ENCODE assay signal across 16 cellular contexts in genomic region chr2:237892478-237892877, GRCh38. TPM values are rescaled to one million over a fixed set of nuclear protein-coding genes. Genes with fewer than 3 reads are reported as not detected.
A peak's percentile ranks its signal among the peaks of the same experiment; 100 is the strongest.
DNase-seq lines count a peak whose midpoint lies in the region; ATAC-seq and TF ChIP-seq lines count a peak whose summit lies in the region.
"Had no signal": no experiment of that assay in that cellular context is flagged by ENCODE, and none has a peak within 500 bp of the region (broad histone marks: within the 10 kb centered on the region; RNA-seq: fewer than 3 reads in every experiment).

No MANE protein-coding gene starts in this region.

- no peaks in the 10 kb centered on the region for H3F3A ChIP-seq in SK-N-SH (replicated peaks; ENCODE audit: insufficient read depth)

- peaks cover 39% of the 10 kb centered on the region for H3K4me1 Mint-ChIP-seq in activated CD4-positive, alpha-beta memory T cell treated with anti-CD3 and anti-CD28 coated beads, Interleukin-2, amount 10 ng/mL, durations not matched to agents 7 days and 5 days
- H3K4me1 Mint-ChIP-seq in activated CD4-positive, alpha-beta memory T cell treated with anti-CD3 and anti-CD28 coated beads for 36 hours (ENCODE audit: low read depth) = peaks cover 12% of the 10 kb centered on the region

- no peak overlapping the region for H3K4me3 Mint-ChIP-seq in activated CD4-positive, alpha-beta memory T cell treated with anti-CD3 and anti-CD28 coated beads, Interleukin-2, amount 10 ng/mL, durations not matched to agents 7 days and 5 days
- no peak overlapping the region for H3K4me3 Mint-ChIP-seq in activated CD4-positive, alpha-beta memory T cell treated with anti-CD3 and anti-CD28 coated beads for 36 hours
- H3K4me3 Mint-ChIP-seq: activated CD4-positive, alpha-beta T cell treated with anti-CD3 and anti-CD28 coated beads, Interleukin-2, amount 10 ng/mL, durations not matched to agents 24 days and 14 days had no signal

- no peaks in the 10 kb centered on the region for H3K9me3 Mint-ChIP-seq in activated CD4-positive, alpha-beta memory T cell treated with anti-CD3 and anti-CD28 coated beads, Interleukin-2, amount 10 ng/mL, durations not matched to agents 7 days and 5 days
- H3K9me3 Mint-ChIP-seq in activated CD4-positive, alpha-beta memory T cell treated with anti-CD3 and anti-CD28 coated beads for 36 hours = no peaks in the 10 kb centered on the region
- H3K9me3 Mint-ChIP-seq: activated CD4-positive, alpha-beta T cell treated with anti-CD3 and anti-CD28 coated beads, Interleukin-2, amount 10 ng/mL, durations not matched to agents 24 days and 14 days had no signal

- H2AFZ ChIP-seq in SK-N-SH (ENCODE audit: low read depth) = no peak overlapping the region
- H2AFZ ChIP-seq: GM23248 had no signal

- peak overlapping the region; percentile 27 for H3K27ac Mint-ChIP-seq in activated CD4-positive, alpha-beta memory T cell treated with anti-CD3 and anti-CD28 coated beads, Interleukin-2, amount 10 ng/mL, durations not matched to agents 7 days and 5 days
- H3K27ac Mint-ChIP-seq in activated CD4-positive, alpha-beta memory T cell treated with anti-CD3 and anti-CD28 coated beads for 36 hours = no peak overlapping the region
- H3K27ac Mint-ChIP-seq: activated CD4-positive, alpha-beta T cell treated with anti-CD3 and anti-CD28 coated beads, Interleukin-2, amount 10 ng/mL, durations not matched to agents 24 days and 14 days had no signal

- TF ChIP-seq CTCF in SK-N-SH (IDR thresholded peaks at IDR 0.05) = no peak
- no peak for TF ChIP-seq CTCF in tibial artery (IDR thresholded peaks at IDR 0.05)

- TF ChIP-seq EP300 in SK-N-SH (IDR thresholded peaks at IDR 0.05; ENCODE audit: borderline replicate concordance in 1 of 2, low read depth in 1 of 2, low read length in 1 of 2) = peak in 1 of 2 experiments; percentile 62; a peak in 1 of 4 replicates

- H3K36me3 Mint-ChIP-seq in activated CD4-positive, alpha-beta memory T cell treated with anti-CD3 and anti-CD28 coated beads, Interleukin-2, amount 10 ng/mL, durations not matched to agents 7 days and 5 days (ENCODE audit: low read depth) = peaks cover 3% of the 10 kb centered on the region
- H3K36me3 Mint-ChIP-seq in activated CD4-positive, alpha-beta memory T cell treated with anti-CD3 and anti-CD28 coated beads for 36 hours = no peaks in the 10 kb centered on the region

- POLR2A ChIA-PET in activated CD4-positive, alpha-beta memory T cell treated with anti-CD3 and anti-CD28 coated beads, Interleukin-2, amount 10 ng/mL, durations not matched to agents 7 days and 5 days (lab: Charles Lee) = no interaction called here
- POLR2A ChIA-PET in activated CD4-positive, alpha-beta memory T cell treated with anti-CD3 and anti-CD28 coated beads for 36 hours (lab: Charles Lee) = no interaction called here
- POLR2A ChIA-PET in SK-N-SH (lab: Yijun Ruan, JAX) = no interaction called here

- H3K4me1 ChIP-seq in SK-N-SH (ENCODE audit: control insufficient read depth in 1 of 2, insufficient read depth in 2 of 2, low read depth in 1 of 2, low read length in 1 of 2) = peaks cover 7 to 48% of the 10 kb centered on the region in 2 experiments; a peak in 3 of 4 replicates
- peaks cover 0 to 96% (median 52%) of the 10 kb centered on the region in 4 donors for H3K4me1 ChIP-seq in tibial artery

- CTCF ChIA-PET in activated CD4-positive, alpha-beta memory T cell treated with anti-CD3 and anti-CD28 coated beads, Interleukin-2, amount 10 ng/mL, durations not matched to agents 7 days and 5 days (lab: Charles Lee) = interaction anchor here (0.6 to 1.0 kb wide), 2 partner anchors 34 to 392 kb away, joined by 3 read pairs; no protein-coding TSS in a partner anchor
- CTCF ChIA-PET in activated CD4-positive, alpha-beta memory T cell treated with anti-CD3 and anti-CD28 coated beads for 36 hours (lab: Charles Lee) = interaction anchor here (1.2 kb wide), 1 partner anchor 371 kb away, joined by 3 read pairs; no protein-coding TSS in a partner anchor
- CTCF ChIA-PET in SK-N-SH (lab: Yijun Ruan, JAX) = interaction anchor here (1.2 to 2.1 kb wide), 5 partner anchors 8 to 371 kb away, joined by 3 to 7 read pairs (median 4); no protein-coding TSS in a partner anchor

- ATAC-seq in GM18498 (IDR thresholded peaks at IDR 0.05; ENCODE audit: unreplicated experiment) = no peak
- ATAC-seq: upper lobe of right lung had no signal

- no peak for TF ChIP-seq POLR2A in erythroblast (IDR thresholded peaks at IDR 0.05; ENCODE audit: low read length)

- H3K79me2 ChIP-seq in SK-N-SH (ENCODE audit: insufficient read depth) = no peaks in the 10 kb centered on the region

- WGBS in SK-N-SH (ENCODE audit: low lambda C conversion rate) = 69% methylated on average over 2 of the region's 2 CpGs

- H3K27ac ChIP-seq in SK-N-SH (ENCODE audit: low read depth in 2 of 2, low read length in 1 of 2) = peak overlapping the region in 1 of 2 experiments; percentile 67; a peak in 2 of 4 replicates
- H3K27ac ChIP-seq in tibial artery = peak overlapping the region; percentile 94 to 99
- H3K27ac ChIP-seq: GM23248, upper lobe of right lung had no signal

- no peak for TF ChIP-seq RAD21 in SK-N-SH (IDR thresholded peaks at IDR 0.05; ENCODE audit: low read length)

- H3K4me2 ChIP-seq in SK-N-SH = no peak overlapping the region

- H3K4me3 ChIP-seq in SK-N-SH (ENCODE audit: low read depth in 2 of 2, low read length in 1 of 2) (no peak overlapping the region), tibial artery (no peak overlapping the region)
- H3K4me3 ChIP-seq: dorsolateral prefrontal cortex, GM23248, lung, upper lobe of right lung had no signal

- H3K36me3 ChIP-seq in SK-N-SH (replicated peaks in 1 of 2; ENCODE audit: control insufficient read depth in 1 of 2, insufficient read depth in 2 of 2, low read length in 1 of 2) = no peaks in the 10 kb centered on the region
- H3K36me3 ChIP-seq in tibial artery = no peaks in the 10 kb centered on the region
- H3K36me3 ChIP-seq: upper lobe of right lung had no signal

- no peaks in the 10 kb centered on the region for H4K20me1 ChIP-seq in SK-N-SH (ENCODE audit: insufficient read depth)

- H3K9me2 ChIP-seq in SK-N-SH = no peaks in the 10 kb centered on the region

- H3K9ac ChIP-seq in SK-N-SH = no peak overlapping the region
- H3K9ac ChIP-seq: GM23248 had no signal

- no peaks in the 10 kb centered on the region for H3K9me3 ChIP-seq in SK-N-SH
- no peaks in the 10 kb centered on the region for H3K9me3 ChIP-seq in tibial artery
- H3K9me3 ChIP-seq: upper lobe of right lung had no signal

- H3K27me3 ChIP-seq in SK-N-SH (ENCODE audit: insufficient read depth) (no peaks in the 10 kb centered on the region), tibial artery (no peaks in the 10 kb centered on the region)
- H3K27me3 ChIP-seq: dorsolateral prefrontal cortex, upper lobe of right lung had no signal

- no peaks in the 10 kb centered on the region for H3K27me3 Mint-ChIP-seq in activated CD4-positive, alpha-beta memory T cell treated with anti-CD3 and anti-CD28 coated beads, Interleukin-2, amount 10 ng/mL, durations not matched to agents 7 days and 5 days
- H3K27me3 Mint-ChIP-seq in activated CD4-positive, alpha-beta memory T cell treated with anti-CD3 and anti-CD28 coated beads for 36 hours = no peaks in the 10 kb centered on the region
- H3K27me3 Mint-ChIP-seq: activated CD4-positive, alpha-beta T cell treated with anti-CD3 and anti-CD28 coated beads, Interleukin-2, amount 10 ng/mL, durations not matched to agents 24 days and 14 days had no signal

- no peak for DNase-seq in activated CD4-positive, alpha-beta memory T cell treated with anti-CD3 and anti-CD28 coated beads, Interleukin-2, amount 10 ng/mL, durations not matched to agents 7 days and 5 days
- no peak for DNase-seq in activated CD4-positive, alpha-beta memory T cell treated with anti-CD3 and anti-CD28 coated beads for 36 hours
- DNase-seq in SK-N-SH (no peak), erythroblast (lab: John Stamatoyannopoulos, UW) (peak; percentile 27 to 80), tibial artery (no peak), NCI-H82 treated with DMSO at 0.1 percent for 48 hours (lab: John Stamatoyannopoulos, UW; ENCODE audit: unreplicated experiment) (no peak), cardiac septum (ENCODE audit: low spot score) (no peak)
- DNase-seq: ACHN; activated CD4-positive, alpha-beta T cell treated with anti-CD3 and anti-CD28 coated beads, Interleukin-2, amount 10 ng/mL, durations not matched to agents 24 days and 14 days; GM23248; NCI-H1694; stimulated activated CD4-positive, alpha-beta T cell treated with anti-CD3 and anti-CD28 coated beads, Interleukin-4, amount 100 ng/mL, for 1 hour; upper lobe of right lung had no signal

- intact Hi-C loops in activated CD4-positive, alpha-beta memory T cell treated with anti-CD3 and anti-CD28 coated beads for 36 hours (cut with micrococcal nuclease) = no loop called here
- intact Hi-C loops in tibial artery (cut with DNase I; ENCODE audit: low total_unique reads) (loop anchor here (10.0 kb wide), 1 partner anchor 188 kb away; no protein-coding TSS in a partner anchor), cardiac septum (cut with DNase I) (no loop called here)

TF ChIP-seq in SK-N-SH, 30 proteins besides CTCF, POLR2A, EP300 and RAD21 (continues in another document):
- TF ChIP-seq JUND (IDR thresholded peaks at IDR 0.05) = no peak
- TF ChIP-seq MAX (IDR thresholded peaks at IDR 0.05; ENCODE audit: low read depth) = no peak
- no peak for TF ChIP-seq GABPA (IDR thresholded peaks at IDR 0.05; ENCODE audit: low read depth)

RNA-seq across cellular contexts. Expression of gene RAMP1, which starts 33.1 kb away (rescaled TPM):
- total RNA-seq in activated CD4-positive, alpha-beta memory T cell treated with anti-CD3 and anti-CD28 coated beads, Interleukin-2, amount 10 ng/mL, durations not matched to agents 7 days and 5 days = 1 to 10 TPM; 8.1 to 9.6 TPM
- total RNA-seq in activated CD4-positive, alpha-beta memory T cell treated with anti-CD3 and anti-CD28 coated beads for 36 hours = under 1 TPM; 0.77 to 0.97 TPM
- polyA plus RNA-seq in SK-N-SH (2012; rRNA removed) = 21.2 and 27.9 TPM in 2 replicates
- polyA plus RNA-seq in SK-N-SH (2012; cell fraction: cytosol; rRNA removed) = 9.2 and 16.3 TPM in 2 replicates
- 6.3 and 8.5 TPM in 2 replicates for polyA plus RNA-seq in SK-N-SH (2012; cell fraction: nucleus; rRNA removed)
- total RNA-seq in cardiac septum = 253 TPM

Comparison
In these comparisons a context has a peak if more than half of its experiments do, and no peak if none do; other contexts are left out.
1. DNase-seq: peak in erythroblast (2 of 2); none in activated CD4-positive, alpha-beta memory T cell treated with anti-CD3 and anti-CD28 coated beads, Interleukin-2, amount 10 ng/mL, durations not matched to agents 7 days and 5 days (single experiment), activated CD4-positive, alpha-beta memory T cell treated with anti-CD3 and anti-CD28 coated beads for 36 hours (single experiment), SK-N-SH (single experiment), tibial artery (0 of 2), NCI-H82 treated with DMSO at 0.1 percent for 48 hours (single experiment) and cardiac septum (single experiment).
2. RNA of gene RAMP1, which starts 33.1 kb away (total RNA-seq): 253 TPM in cardiac septum (single experiment); 8.1 to 9.6 TPM in activated CD4-positive, alpha-beta memory T cell treated with anti-CD3 and anti-CD28 coated beads, Interleukin-2, amount 10 ng/mL, durations not matched to agents 7 days and 5 days and 0.77 to 0.97 TPM in activated CD4-positive, alpha-beta memory T cell treated with anti-CD3 and anti-CD28 coated beads for 36 hours; every median in the first group is over 10 times any median in the second.